ENCODE assay signal across 10 cellular contexts in genomic region chr5:103519550-103519949, GRCh38. TPM values are rescaled to one million over a fixed set of nuclear protein-coding genes. Genes with fewer than 3 reads are reported as not detected.
A peak's percentile ranks its signal among the peaks of the same experiment; 100 is the strongest.
DNase-seq lines count a peak whose midpoint lies in the region; TF ChIP-seq lines count a peak whose summit lies in the region.
"Had no signal": no experiment of that assay in that cellular context is flagged by ENCODE, and none has a peak within 500 bp of the region (broad histone marks: within the 10 kb centered on the region; RNA-seq: fewer than 3 reads in every experiment).

No MANE protein-coding gene starts in this region.

- POLR2A ChIA-PET in A673 (lab: Charles Lee; ENCODE audit: low non-redundant PET): no interaction called here

- H3K36me3 Mint-ChIP-seq in activated T-cell treated with anti-CD3 and anti-CD28 coated beads, Interleukin-2, amount 50 U/mL, for 24 hours (ENCODE audit: low read depth): no peaks in the 10 kb centered on the region

- H3K9me3 ChIP-seq in A673 (ENCODE audit: low read depth, low read length, poor library complexity, severe bottlenecking): no peaks in the 10 kb centered on the region

- H3K4me3 ChIP-seq in A673 (ENCODE audit: low read depth, low read length, poor library complexity, severe bottlenecking) (no peak overlapping the region), foreskin fibroblast (ENCODE audit: low read depth in 1 of 2, low read length in 2 of 2) (no peak overlapping the region)

- peaks cover 9% of the 10 kb centered on the region for H3K27me3 Mint-ChIP-seq in activated T-cell treated with anti-CD3 and anti-CD28 coated beads, Interleukin-2, amount 50 U/mL, for 24 hours

- no peaks in the 10 kb centered on the region for H3K27me3 ChIP-seq in A673 (replicated peaks; ENCODE audit: insufficient read depth, low read depth, low read length, poor library complexity)

- no peaks in the 10 kb centered on the region for H3K36me3 ChIP-seq in A673 (ENCODE audit: insufficient read depth, low read length, poor library complexity, severe bottlenecking)

- no peaks in the 10 kb centered on the region for H3K4me1 ChIP-seq in A673 (ENCODE audit: insufficient read depth, low read length, poor library complexity, severe bottlenecking)

- H3K9me3 Mint-ChIP-seq in activated T-cell treated with anti-CD3 and anti-CD28 coated beads, Interleukin-2, amount 50 U/mL, for 24 hours: no peaks in the 10 kb centered on the region

- CTCF ChIA-PET in A673 (lab: Charles Lee): no interaction called here

- no peak overlapping the region for H3K27ac ChIP-seq in A673 (ENCODE audit: low read depth, low read length, poor library complexity, severe bottlenecking)

- TF ChIP-seq CTCF in A673 (conservative IDR thresholded peaks at IDR 0.05; ENCODE audit: low read depth, low read length): peak; percentile 48
- peak; percentile 25 for TF ChIP-seq CTCF in GM10266 (IDR thresholded peaks at IDR 0.05; ENCODE audit: control insufficient read depth, insufficient read depth, low read depth, missing control alignments)
- TF ChIP-seq CTCF in foreskin fibroblast (IDR thresholded peaks at IDR 0.05; ENCODE audit: low read depth, low read length): peak; percentile 28

- H3K4me3 Mint-ChIP-seq in activated T-cell treated with anti-CD3 and anti-CD28 coated beads, Interleukin-2, amount 50 U/mL, for 24 hours: no peak overlapping the region
- H3K4me3 Mint-ChIP-seq: activated CD4-positive, alpha-beta T cell treated with anti-CD3 and anti-CD28 coated beads for 36 hours had no signal

- intact Hi-C loops in A673 (cut with micrococcal nuclease; ENCODE audit: unreplicated experiment): no loop called here

- no peak overlapping the region for H3K27ac Mint-ChIP-seq in activated T-cell treated with anti-CD3 and anti-CD28 coated beads, Interleukin-2, amount 50 U/mL, for 24 hours
- H3K27ac Mint-ChIP-seq: activated CD4-positive, alpha-beta T cell treated with anti-CD3 and anti-CD28 coated beads for 36 hours had no signal

- no peaks in the 10 kb centered on the region for H3K4me1 Mint-ChIP-seq in activated T-cell treated with anti-CD3 and anti-CD28 coated beads, Interleukin-2, amount 50 U/mL, for 24 hours (ENCODE audit: low read depth)
- H3K4me1 Mint-ChIP-seq: activated CD4-positive, alpha-beta T cell treated with anti-CD3 and anti-CD28 coated beads for 36 hours had no signal

- BruUV-seq in A673 (replicated peaks; lab: Mats Ljungman, UMichigan): no TSS peak

- DNase-seq in A673 (ENCODE audit: low spot score) (peak; percentile 25), GM10266 (ENCODE audit: extremely low spot score) (no peak), RPMI7951 (ENCODE audit: low read depth) (peak; percentile 14), foreskin fibroblast (no peak), amygdala (lab: John Stamatoyannopoulos, UW) (no peak), activated gamma-delta T cell treated with Interleukin-2 at 50 U/mL for 16 hours (no peak), SK-N-DZ (ENCODE audit: low spot score) (no peak)
- DNase-seq in activated T-cell treated with anti-CD3 and anti-CD28 coated beads, Interleukin-2, amount 50 U/mL, for 24 hours: no peak
- DNase-seq: activated CD4-positive, alpha-beta T cell treated with anti-CD3 and anti-CD28 coated beads for 36 hours; NCI-H187 treated with DMSO at 0.1 percent for 48 hours had no signal

RNA-seq across cellular contexts. Expression of gene NUDT12, which starts 43.0 kb away (rescaled TPM):
- 10.2 and 10.9 TPM in 2 replicates for total RNA-seq in A673 (2021)
- 10.8 and 12.0 TPM in 2 replicates for total RNA-seq in RPMI7951 (2014; rRNA removed; shearing (Covaris generic))
- polyA plus RNA-seq in SK-N-DZ (2014; cell fraction: cytosol; rRNA removed): 21.2 and 25.9 TPM in 2 replicates
- 40.4 and 57.5 TPM in 2 replicates for polyA plus RNA-seq in SK-N-DZ (2014; cell fraction: nucleus; rRNA removed)

Comparison
In these comparisons a context has a peak if more than half of its experiments do, and no peak if none do; other contexts are left out.
1. DNase-seq: peak in A673 (single experiment) and RPMI7951 (single experiment); none in GM10266 (single experiment), foreskin fibroblast (0 of 2), amygdala (0 of 56), activated gamma-delta T cell treated with Interleukin-2 at 50 U/mL for 16 hours (single experiment), SK-N-DZ (single experiment) and activated T-cell treated with anti-CD3 and anti-CD28 coated beads, Interleukin-2, amount 50 U/mL, for 24 hours (single experiment).
2. Peak in every context shown above with its lines, with median percentiles within 50 percentile points of each other: CTCF ChIP-seq.